ENCODE assay signal across 8 cellular contexts in the genomic region with DNA sequence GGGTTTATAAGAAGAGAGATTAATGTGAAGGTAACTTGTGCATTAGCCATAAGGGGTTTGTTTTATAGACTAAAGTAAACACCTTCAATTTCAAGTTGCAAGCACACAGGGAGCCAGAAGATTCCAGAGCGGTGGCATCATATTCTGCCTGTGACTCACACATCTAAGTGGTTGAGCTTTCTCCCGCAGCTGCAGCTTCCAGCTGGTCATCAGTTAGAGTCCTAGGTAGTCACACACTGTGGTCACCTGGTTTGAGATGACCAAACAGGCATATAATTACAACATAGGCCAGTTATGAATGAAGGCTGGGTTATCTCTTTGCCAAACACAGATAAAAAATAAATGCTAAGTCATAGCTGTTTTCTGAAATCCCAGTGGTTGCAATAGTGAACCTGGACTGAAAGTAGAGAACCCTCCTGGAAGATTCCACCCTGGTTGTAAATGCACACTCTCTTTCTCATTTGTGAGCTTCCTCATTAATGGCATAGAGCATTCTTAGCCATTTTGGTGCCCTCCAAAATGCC.
DNase-seq lines count a peak whose midpoint lies in the region; ATAC-seq, FAIRE-seq and TF ChIP-seq lines count a peak whose summit lies in the region.

No MANE protein-coding gene starts in this region.

- DNase-seq in AG04449 (ENCODE audit: low read depth, low spot score) (peak; percentile 85), LHCN-M2 (ENCODE audit: low read depth) (peak; percentile 99), astrocyte (ENCODE audit: low read depth) (peak; percentile 100), kidney glomerular epithelial cell (lab: John Stamatoyannopoulos, UW) (peak; percentile 97), NOMO-1 treated with DMSO at 0.1 percent for 48 hours (lab: John Stamatoyannopoulos, UW; ENCODE audit: unreplicated experiment) (no peak)

- peak overlapping the region; percentile 89 for H3K27ac ChIP-seq in astrocyte (ENCODE audit: low read depth, low read length)

- no peaks in the 10 kb centered on the region for H3K27me3 Mint-ChIP-seq in astrocyte (ENCODE audit: low read depth, unreplicated experiment)

- H3K4me2 ChIP-seq in astrocyte (ENCODE audit: low read length) = peak overlapping the region; percentile 66

- H3K27ac Mint-ChIP-seq in astrocyte (ENCODE audit: unreplicated experiment) = peak overlapping the region; percentile 94

- ATAC-seq in HG02759 (IDR thresholded peaks at IDR 0.05; ENCODE audit: unreplicated experiment) (no peak), HG03378 (IDR thresholded peaks at IDR 0.05; ENCODE audit: unreplicated experiment) (no peak), GM18909 (IDR thresholded peaks at IDR 0.05; ENCODE audit: poor library complexity, unreplicated experiment) (no peak)

- CTCF ChIA-PET in AG04449 (lab: Yijun Ruan, JAX) = interaction anchor here (0.6 kb wide), 1 partner anchor 267 kb away, joined by 3 read pairs; no protein-coding TSS in a partner anchor

- H3K36me3 Mint-ChIP-seq in astrocyte (ENCODE audit: low read depth, unreplicated experiment) = no peaks in the 10 kb centered on the region

- no peaks in the 10 kb centered on the region for H3K36me3 ChIP-seq in astrocyte (ENCODE audit: insufficient read depth, low read length)

- no peak overlapping the region for H2AFZ ChIP-seq in astrocyte (ENCODE audit: low read depth, low read length)

- no peak overlapping the region for H3K4me3 Mint-ChIP-seq in astrocyte (ENCODE audit: unreplicated experiment)

- no peaks in the 10 kb centered on the region for H4K20me1 ChIP-seq in astrocyte (ENCODE audit: insufficient read depth, low read length)

- POLR2A ChIA-PET in AG04449 (lab: Yijun Ruan, JAX) = no interaction called here

- no peaks in the 10 kb centered on the region for H3K27me3 ChIP-seq in astrocyte (ENCODE audit: insufficient read depth, low read length)

- H3K9me3 Mint-ChIP-seq in astrocyte (ENCODE audit: unreplicated experiment) = no peaks in the 10 kb centered on the region

- peak overlapping the region; percentile 50 for H3K9ac ChIP-seq in astrocyte (ENCODE audit: low read length)

- peaks cover 56% of the 10 kb centered on the region for H3K4me1 Mint-ChIP-seq in astrocyte (ENCODE audit: low read depth, unreplicated experiment)

- TF ChIP-seq CTCF in AG04449 (IDR thresholded peaks at IDR 0.05; ENCODE audit: insufficient read depth, low read length, missing control alignments) (no peak), astrocyte (IDR thresholded peaks at IDR 0.05; ENCODE audit: insufficient read depth, low read depth, low read length) (no peak)

- no peaks in the 10 kb centered on the region for H3K9me3 ChIP-seq in astrocyte (ENCODE audit: insufficient read depth, low read depth, low read length)

- peak; percentile 94 for FAIRE-seq in astrocyte (lab: Jason Lieb, UNC)

- H3K4me3 ChIP-seq in AG04449 (ENCODE audit: low read depth, low read length) (no peak overlapping the region), astrocyte (ENCODE audit: insufficient read depth, low read depth, low read length) (no peak overlapping the region)

- H3K4me1 ChIP-seq in astrocyte (ENCODE audit: insufficient read depth, low read length) = peaks cover 37% of the 10 kb centered on the region

- no peaks in the 10 kb centered on the region for H3K79me2 ChIP-seq in astrocyte (ENCODE audit: insufficient read depth, low read length)
